ENCODE assay signal across 2 cellular contexts in the genomic region with DNA sequence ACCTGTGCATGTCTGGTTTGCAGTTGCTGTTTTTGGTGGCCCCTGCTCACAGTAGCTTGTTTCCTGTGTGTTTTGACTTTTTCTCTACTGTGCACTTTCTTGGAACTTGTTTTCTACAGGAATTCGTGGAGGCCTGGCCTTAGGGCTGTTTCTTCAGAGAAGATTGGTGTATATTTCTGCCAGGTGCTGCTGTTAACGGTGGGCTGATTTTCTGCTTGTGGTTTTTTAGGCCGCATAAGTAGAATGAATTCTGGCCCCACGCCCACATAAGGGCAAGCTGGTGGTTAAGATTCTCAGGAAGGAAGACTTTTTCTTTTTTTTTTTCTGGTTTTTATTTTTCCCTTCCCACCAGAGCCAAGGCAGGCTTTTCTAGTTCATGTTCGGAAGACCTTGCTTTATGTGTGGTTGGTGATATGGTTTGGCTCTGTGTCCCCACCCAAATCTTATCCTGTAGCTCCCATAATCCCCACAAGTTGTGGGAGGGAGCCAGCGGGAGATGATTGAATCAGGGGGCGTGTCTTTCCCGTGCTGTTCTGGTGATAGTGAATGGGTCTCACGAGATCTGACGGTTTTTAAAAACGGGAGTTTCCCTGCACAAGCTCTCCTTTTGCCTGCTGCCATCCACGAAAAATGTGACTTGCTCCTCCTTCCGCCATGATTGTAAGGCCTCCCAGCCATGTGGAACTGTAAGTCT.
TF ChIP-seq lines count a peak whose summit lies in the region.

No MANE protein-coding gene starts in this region.

TF ChIP-seq in K562, 482 proteins besides CTCF, POLR2A, EP300 and RAD21:
- TF ChIP-seq ZNF583 (CRISPR knock-in tag; IDR thresholded peaks at IDR 0.05) (no peak), NRF1 (conservative IDR thresholded peaks at IDR 0.05 in 1 of 2, IDR thresholded peaks at IDR 0.05 in 1 of 2) (0 out of 4 replicates have a peak, but pooled peaks of 1 of the 2 experiments have one; percentile 12), NONO (IDR thresholded peaks at IDR 0.05; ENCODE audit: low read depth in 2 of 2, low read length in 1 of 2) (no peak), HEY1 (CRISPR knock-in tag; IDR thresholded peaks at IDR 0.05; ENCODE audit: borderline replicate concordance) (no peak), VEZF1 (CRISPR knock-in tag; IDR thresholded peaks at IDR 0.05) (no peak), LCOR (CRISPR knock-in tag; IDR thresholded peaks at IDR 0.05) (no peak), CC2D1A (IDR thresholded peaks at IDR 0.05) (0 out of 2 replicates have a peak, but pooled peaks have one; percentile 36), ZC3H11A (IDR thresholded peaks at IDR 0.05; ENCODE audit: low read depth, low read length) (no peak), CREB1 (IDR thresholded peaks at IDR 0.05) (no peak), CREB1 (CRISPR knock-in tag; IDR thresholded peaks at IDR 0.05) (no peak), ZNF12 (CRISPR knock-in tag; IDR thresholded peaks at IDR 0.05) (no peak), BRD4 (IDR thresholded peaks at IDR 0.05) (no peak), ZNF408 (CRISPR knock-in tag; IDR thresholded peaks at IDR 0.05; ENCODE audit: low read depth) (no peak), ZNF609 (CRISPR knock-in tag; IDR thresholded peaks at IDR 0.05; ENCODE audit: borderline replicate concordance) (no peak), CHD2 (IDR thresholded peaks at IDR 0.05; ENCODE audit: low read depth, low read length) (peak; percentile 89), GATAD2B (IDR thresholded peaks at IDR 0.05; ENCODE audit: borderline replicate concordance) (no peak), ZNF766 (CRISPR knock-in tag; conservative IDR thresholded peaks at IDR 0.05) (0 out of 2 replicates have a peak, but pooled peaks have one; percentile 58)
- TF ChIP-seq, protein P1, sequence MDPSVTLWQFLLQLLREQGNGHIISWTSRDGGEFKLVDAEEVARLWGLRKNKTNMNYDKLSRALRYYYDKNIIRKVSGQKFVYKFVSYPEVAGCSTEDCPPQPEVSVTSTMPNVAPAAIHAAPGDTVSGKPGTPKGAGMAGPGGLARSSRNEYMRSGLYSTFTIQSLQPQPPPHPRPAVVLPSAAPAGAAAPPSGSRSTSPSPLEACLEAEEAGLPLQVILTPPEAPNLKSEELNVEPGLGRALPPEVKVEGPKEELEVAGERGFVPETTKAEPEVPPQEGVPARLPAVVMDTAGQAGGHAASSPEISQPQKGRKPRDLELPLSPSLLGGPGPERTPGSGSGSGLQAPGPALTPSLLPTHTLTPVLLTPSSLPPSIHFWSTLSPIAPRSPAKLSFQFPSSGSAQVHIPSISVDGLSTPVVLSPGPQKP (CRISPR knock-in tag; IDR thresholded peaks at IDR 0.05) = no peak
- TF ChIP-seq, protein P2, sequence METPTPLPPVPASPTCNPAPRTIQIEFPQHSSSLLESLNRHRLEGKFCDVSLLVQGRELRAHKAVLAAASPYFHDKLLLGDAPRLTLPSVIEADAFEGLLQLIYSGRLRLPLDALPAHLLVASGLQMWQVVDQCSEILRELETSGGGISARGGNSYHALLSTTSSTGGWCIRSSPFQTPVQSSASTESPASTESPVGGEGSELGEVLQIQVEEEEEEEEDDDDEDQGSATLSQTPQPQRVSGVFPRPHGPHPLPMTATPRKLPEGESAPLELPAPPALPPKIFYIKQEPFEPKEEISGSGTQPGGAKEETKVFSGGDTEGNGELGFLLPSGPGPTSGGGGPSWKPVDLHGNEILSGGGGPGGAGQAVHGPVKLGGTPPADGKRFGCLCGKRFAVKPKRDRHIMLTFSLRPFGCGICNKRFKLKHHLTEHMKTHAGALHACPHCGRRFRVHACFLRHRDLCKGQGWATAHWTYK (CRISPR knock-in tag; IDR thresholded peaks at IDR 0.05) = no peak
TF ChIP-seq in K562: peak in this region for 4.

TF ChIP-seq in SK-N-SH, 30 proteins besides CTCF, POLR2A, EP300 and RAD21:
- TF ChIP-seq FOSL2 (IDR thresholded peaks at IDR 0.05; ENCODE audit: borderline replicate concordance, low read depth) (no peak), IRF3 (IDR thresholded peaks at IDR 0.05; ENCODE audit: low read depth, low read length) (no peak), NRF1 (IDR thresholded peaks at IDR 0.05; ENCODE audit: low read depth, low read length) (no peak), MEF2A (IDR thresholded peaks at IDR 0.05; ENCODE audit: borderline replicate concordance, low read depth) (no peak), MXI1 (IDR thresholded peaks at IDR 0.05; ENCODE audit: low read depth, low read length) (no peak), FOXJ3 (CRISPR knock-in tag; IDR thresholded peaks at IDR 0.05) (no peak), YY1 (IDR thresholded peaks at IDR 0.05; ENCODE audit: low read depth) (no peak), TCF12 (IDR thresholded peaks at IDR 0.05) (no peak), GABPA (IDR thresholded peaks at IDR 0.05; ENCODE audit: low read depth) (no peak), FOXM1 (IDR thresholded peaks at IDR 0.05; ENCODE audit: low read depth) (no peak), SIN3A (IDR thresholded peaks at IDR 0.05; ENCODE audit: borderline replicate concordance, low read depth, low read length) (no peak), POLR2AphosphoS5 (IDR thresholded peaks at IDR 0.05; ENCODE audit: low read depth, low read length) (no peak), REST (IDR thresholded peaks at IDR 0.05; ENCODE audit: low read depth, low read length) (no peak), USF2 (IDR thresholded peaks at IDR 0.05; ENCODE audit: borderline replicate concordance, low read depth, low read length) (no peak), MAX (IDR thresholded peaks at IDR 0.05; ENCODE audit: low read depth) (no peak)
- TF ChIP-seq, protein P3, sequence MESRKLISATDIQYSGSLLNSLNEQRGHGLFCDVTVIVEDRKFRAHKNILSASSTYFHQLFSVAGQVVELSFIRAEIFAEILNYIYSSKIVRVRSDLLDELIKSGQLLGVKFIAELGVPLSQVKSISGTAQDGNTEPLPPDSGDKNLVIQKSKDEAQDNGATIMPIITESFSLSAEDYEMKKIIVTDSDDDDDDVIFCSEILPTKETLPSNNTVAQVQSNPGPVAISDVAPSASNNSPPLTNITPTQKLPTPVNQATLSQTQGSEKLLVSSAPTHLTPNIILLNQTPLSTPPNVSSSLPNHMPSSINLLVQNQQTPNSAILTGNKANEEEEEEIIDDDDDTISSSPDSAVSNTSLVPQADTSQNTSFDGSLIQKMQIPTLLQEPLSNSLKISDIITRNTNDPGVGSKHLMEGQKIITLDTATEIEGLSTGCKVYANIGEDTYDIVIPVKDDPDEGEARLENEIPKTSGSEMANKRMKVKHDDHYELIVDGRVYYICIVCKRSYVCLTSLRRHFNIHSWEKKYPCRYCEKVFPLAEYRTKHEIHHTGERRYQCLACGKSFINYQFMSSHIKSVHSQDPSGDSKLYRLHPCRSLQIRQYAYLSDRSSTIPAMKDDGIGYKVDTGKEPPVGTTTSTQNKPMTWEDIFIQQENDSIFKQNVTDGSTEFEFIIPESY (IDR thresholded peaks at IDR 0.05; ENCODE audit: borderline replicate concordance, low read depth) = no peak
